ENCODE assay signal across 22 cellular contexts in the genomic region with DNA sequence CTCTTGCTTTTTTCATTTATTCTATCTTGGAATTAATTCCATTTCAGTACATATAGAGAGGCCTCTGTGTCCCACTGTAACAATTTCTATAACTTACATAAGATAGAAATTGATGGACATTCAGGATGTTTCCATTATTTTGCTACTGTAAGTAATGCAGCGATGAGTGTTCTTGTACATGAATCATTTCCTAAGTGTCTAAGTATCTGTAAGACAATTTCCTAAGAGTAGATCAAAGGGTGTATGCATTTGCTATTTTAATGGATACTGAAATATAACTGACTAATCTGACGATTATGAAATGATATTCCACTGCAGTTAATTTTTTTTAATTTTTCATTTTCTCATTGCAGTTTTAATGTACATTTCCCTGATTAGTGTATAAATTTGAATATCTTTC.
"Had no signal": no experiment of that assay in that cellular context is flagged by ENCODE, and none has a peak within 500 bp of the region (broad histone marks: within the 10 kb centered on the region; RNA-seq: fewer than 3 reads in every experiment).

No MANE protein-coding gene starts in this region.

- H3K27ac Mint-ChIP-seq: activated naive CD8-positive, alpha-beta T cell treated with anti-CD3 and anti-CD28 coated beads for 36 hours; activated T-helper 2 cell treated with anti-CD3 and anti-CD28 coated beads, Interferon-gamma antibody, Interleukin-2, Interleukin-4, amounts not matched to agents 10 μg/mL and 5 μg/mL and 100 μg/mL, durations not matched to agents 14 hours and 24 hours and 36 hours; dendritic cell treated with granulocyte-macrophage colony-stimulating factor and Interleukin-4, amounts not matched to agents 40 ng/mL and 50 ng/mL, for 4 days; natural killer cell treated with Interleukin-12 subunit alpha and Interleukin-12 subunit beta and Interleukin-15 and Interleukin-18, amount 100 ng/mL, for 72 hours; stimulated activated naive B cell treated with anti-CD40 and anti-IgM and Interleukin-4, amounts not matched to agents 10 μg/mL and 1 μg/mL and 100 μg/mL, for 72 hours had no signal

- H3K9me3 Mint-ChIP-seq: activated naive CD8-positive, alpha-beta T cell treated with anti-CD3 and anti-CD28 coated beads for 36 hours; activated T-helper 2 cell treated with anti-CD3 and anti-CD28 coated beads, Interferon-gamma antibody, Interleukin-2, Interleukin-4, amounts not matched to agents 10 μg/mL and 5 μg/mL and 100 μg/mL, durations not matched to agents 14 hours and 24 hours and 36 hours; dendritic cell treated with granulocyte-macrophage colony-stimulating factor and Interleukin-4, amounts not matched to agents 40 ng/mL and 50 ng/mL, for 4 days; natural killer cell treated with Interleukin-12 subunit alpha and Interleukin-12 subunit beta and Interleukin-15 and Interleukin-18, amount 100 ng/mL, for 72 hours; stimulated activated naive B cell treated with anti-CD40 and anti-IgM and Interleukin-4, amounts not matched to agents 10 μg/mL and 1 μg/mL and 100 μg/mL, for 72 hours had no signal

- H3K4me3 Mint-ChIP-seq: activated naive CD8-positive, alpha-beta T cell treated with anti-CD3 and anti-CD28 coated beads for 36 hours; dendritic cell treated with granulocyte-macrophage colony-stimulating factor and Interleukin-4, amounts not matched to agents 40 ng/mL and 50 ng/mL, for 4 days; natural killer cell treated with Interleukin-12 subunit alpha and Interleukin-12 subunit beta and Interleukin-15 and Interleukin-18, amount 100 ng/mL, for 72 hours; stimulated activated naive B cell treated with anti-CD40 and anti-IgM and Interleukin-4, amounts not matched to agents 10 μg/mL and 1 μg/mL and 100 μg/mL, for 72 hours had no signal

- H3K27me3 Mint-ChIP-seq: activated naive CD8-positive, alpha-beta T cell treated with anti-CD3 and anti-CD28 coated beads for 36 hours; dendritic cell treated with granulocyte-macrophage colony-stimulating factor and Interleukin-4, amounts not matched to agents 40 ng/mL and 50 ng/mL, for 4 days; natural killer cell treated with Interleukin-12 subunit alpha and Interleukin-12 subunit beta and Interleukin-15 and Interleukin-18, amount 100 ng/mL, for 72 hours; stimulated activated naive B cell treated with anti-CD40 and anti-IgM and Interleukin-4, amounts not matched to agents 10 μg/mL and 1 μg/mL and 100 μg/mL, for 72 hours had no signal

- ATAC-seq: gastroesophageal sphincter; left ventricle myocardium superior; natural killer cell treated with Interleukin-12 subunit alpha and Interleukin-12 subunit beta and Interleukin-15 and Interleukin-18, amount 100 ng/mL, for 72 hours; stimulated activated naive B cell treated with anti-CD40 and anti-IgM and Interleukin-4, amounts not matched to agents 10 μg/mL and 1 μg/mL and 100 μg/mL, for 72 hours had no signal

- H3K4me1 Mint-ChIP-seq: activated naive CD8-positive, alpha-beta T cell treated with anti-CD3 and anti-CD28 coated beads for 36 hours; stimulated activated naive B cell treated with anti-CD40 and anti-IgM and Interleukin-4, amounts not matched to agents 10 μg/mL and 1 μg/mL and 100 μg/mL, for 72 hours had no signal

- H3K4me3 ChIP-seq: esophagus muscularis mucosa, gastroesophageal sphincter, ovary, prostate gland, transverse colon, uterus had no signal

- DNase-seq: activated CD4-positive, alpha-beta T cell treated with anti-CD3 and anti-CD28 coated beads for 1 hour; activated naive CD4-positive, alpha-beta T cell treated with Interleukin-2 at 50 U/mL for 16 hours; activated naive CD8-positive, alpha-beta T cell treated with anti-CD3 and anti-CD28 coated beads for 36 hours; activated T-cell treated with anti-CD3 and anti-CD28 coated beads, Interleukin-2, amount 50 U/mL, for 1 hour; effector CD8-positive, alpha-beta T cell; head of caudate nucleus; hypothalamus; left ventricle myocardium superior; midbrain; ovary; stimulated activated CD4-positive, alpha-beta T cell treated with anti-CD3 and anti-CD28 coated beads, Interleukin-2, amount 100 ng/mL, for 48 hours; stimulated activated CD8-positive, alpha-beta memory T cell treated with anti-CD3 and anti-CD28 coated beads, Interleukin-4, amount 100 ng/mL, for 48 hours; stimulated activated naive B cell treated with anti-CD40 and anti-IgM and Interleukin-4, amounts not matched to agents 10 μg/mL and 1 μg/mL and 100 μg/mL, for 72 hours; transverse colon; uterus; WERI-Rb-1 had no signal
